Comparison of ENCODE assay signal across 24 cellular contexts in the genomic region with DNA sequence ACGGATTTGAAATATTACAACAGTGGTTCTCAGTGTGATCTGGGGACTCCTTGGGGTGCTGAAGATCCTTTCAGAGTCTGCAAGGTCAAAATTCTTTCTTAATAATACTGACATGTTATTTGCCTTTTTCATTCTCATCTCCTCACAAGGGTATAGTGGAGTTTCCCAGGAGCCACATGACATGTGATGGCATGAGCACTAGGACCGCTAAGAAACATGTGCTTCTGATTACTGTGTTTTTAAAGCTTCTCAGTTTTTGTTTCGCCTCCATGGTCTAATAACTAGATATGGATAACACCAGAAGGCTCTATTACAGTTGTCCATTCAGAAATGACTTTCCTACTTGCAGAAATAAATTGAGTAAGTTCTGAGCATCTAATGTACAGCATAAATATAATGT.
"Had no signal": no experiment of that assay in that cellular context is flagged by ENCODE, and none has a peak within 500 bp of the region (broad histone marks: within the 10 kb centered on the region; RNA-seq: fewer than 3 reads in every experiment).

No MANE protein-coding gene starts in this region.

- H3K4me3 ChIP-seq: coronary artery, heart left ventricle, lung, psoas muscle, spleen, testis, tibial nerve, upper lobe of right lung, vagina had no signal

- H3K27me3 ChIP-seq: heart left ventricle, spleen, testis, tibial nerve, upper lobe of right lung, vagina had no signal

- H3K27ac ChIP-seq: coronary artery, heart left ventricle, psoas muscle, spleen, testis, tibial nerve, upper lobe of right lung, vagina had no signal

- DNase-seq: effector CD4-positive, alpha-beta T cell; endodermal cell; erythroblast; foreskin melanocyte; heart left ventricle; hippocampal formation; left colon; left ventricle myocardium superior; naive thymus-derived CD4-positive, alpha-beta T cell; nephron progenitor cell; psoas muscle; retina; spleen; stimulated activated CD4-positive, alpha-beta T cell treated with anti-CD3 and anti-CD28 coated beads, Interleukin-15, amount 100 ng/mL, for 24 hours; stimulated activated CD4-positive, alpha-beta T cell treated with anti-CD3 and anti-CD28 coated beads, Interleukin-1b, Interleukin-23, amount 100 ng/mL, for 48 hours; stimulated activated CD4-positive, alpha-beta T cell treated with anti-CD3 and anti-CD28 coated beads, Interleukin-4, amount 100 ng/mL, for 24 hours; testis; upper lobe of right lung had no signal

- H3K9me3 ChIP-seq: heart left ventricle, psoas muscle, testis, tibial nerve, upper lobe of right lung, vagina had no signal

- H3K36me3 ChIP-seq: tibial nerve, upper lobe of right lung, vagina had no signal

- H3K4me1 ChIP-seq: psoas muscle, spleen, testis, tibial nerve, upper lobe of right lung, vagina had no signal

- ATAC-seq: heart left ventricle; left colon; left ventricle myocardium superior; naive thymus-derived CD4-positive, alpha-beta T cell; psoas muscle; sciatic nerve; stimulated activated memory B cell treated with anti-CD40 and anti-IgM and Interleukin-4, amounts not matched to agents 10 μg/mL and 1 μg/mL and 100 μg/mL, for 72 hours; upper lobe of right lung had no signal
